9 cellular contexts compared by ENCODE assay signal in genomic region chr6:43733471-43734293, GRCh38. TPM values are rescaled to one million over a fixed set of nuclear protein-coding genes. Genes with fewer than 3 reads are reported as not detected.
DNase-seq lines count a peak whose midpoint lies in the region; ATAC-seq, FAIRE-seq and TF ChIP-seq lines count a peak whose summit lies in the region.
"Had no signal": no experiment of that assay in that cellular context is flagged by ENCODE, and none has a peak within 500 bp of the region (broad histone marks: within the 10 kb centered on the region; RNA-seq: fewer than 3 reads in every experiment).

No MANE protein-coding gene starts in this region.

- peak; percentile 45 for DNase-seq in GM18507 (ENCODE audit: extremely low spot score, insufficient read length, low read depth)
- peak; percentile 49 to 54 for DNase-seq in activated T-cell treated with anti-CD3 and anti-CD28 coated beads, Interleukin-2, amount 50 U/mL, for 48 hours
- DNase-seq in natural killer cell, result peak; percentile 45
- no peak for DNase-seq in occipital lobe (lab: John Stamatoyannopoulos, UW)
- DNase-seq in NCI-H82 (lab: John Stamatoyannopoulos, UW), result no peak
- DNase-seq in GM03348 (ENCODE audit: low spot score), result no peak
- DNase-seq in kidney glomerular epithelial cell (lab: John Stamatoyannopoulos, UW), result no peak
- DNase-seq: SJCRH30 had no signal

- ATAC-seq in HG03066 (IDR thresholded peaks at IDR 0.05; ENCODE audit: low read depth, unreplicated experiment) (peak; percentile 77), natural killer cell (peak; percentile 80 to 96 (median 89))

- H3K36me3 Mint-ChIP-seq in natural killer cell, result peaks cover 13% of the 10 kb centered on the region

- no peak overlapping the region for H3K4me3 Mint-ChIP-seq in natural killer cell

- peak overlapping the region; percentile 3 to 96 for H3K27ac Mint-ChIP-seq in natural killer cell

- H3K4me1 Mint-ChIP-seq in natural killer cell, result peaks cover 0 to 26% of the 10 kb centered on the region in 2 donors

- TF ChIP-seq CTCF in natural killer cell (IDR thresholded peaks at IDR 0.05), result no peak

- intact Hi-C loops in natural killer cell (cut with micrococcal nuclease), result no loop called here

- peaks cover 0 to 4% of the 10 kb centered on the region in 2 donors for H3K27me3 Mint-ChIP-seq in natural killer cell (ENCODE audit: low read depth in 2 of 2)

- FAIRE-seq in GM18507 (lab: Jason Lieb, UNC), result peak; percentile 79

- H3K9me3 Mint-ChIP-seq in natural killer cell, result peaks cover 3 to 12% of the 10 kb centered on the region in 2 donors

RNA-seq across cellular contexts. Expression of gene VEGFA, which starts 36.3 kb away (rescaled TPM):
- total RNA-seq in natural killer cell (10 to 100 TPM in 1 of 3 donors, 1 to 10 TPM in 2; 3.6 to 27.5 (median 3.7) TPM), occipital lobe (32.3 TPM)

RNA-seq across cellular contexts. Expression of gene MRPS18A, which starts 46.1 kb away (rescaled TPM):
- total RNA-seq in natural killer cell, result 10 to 100 TPM; 29.0 to 39.8 (median 33.1) TPM
- total RNA-seq in occipital lobe, result 11.7 TPM

Comparison
In these comparisons a context has a peak if more than half of its experiments do, and no peak if none do; other contexts are left out.
1. DNase-seq: peak in GM18507 (single experiment), activated T-cell treated with anti-CD3 and anti-CD28 coated beads, Interleukin-2, amount 50 U/mL, for 48 hours (2 of 2) and natural killer cell (single experiment); none in occipital lobe (single experiment), NCI-H82 (single experiment), GM03348 (single experiment) and kidney glomerular epithelial cell (single experiment).